In genomic region chr6:30931272-30931671, GRCh38 we compare ENCODE assay signal across 36 cellular contexts. TPM values are rescaled to one million over a fixed set of nuclear protein-coding genes. Genes with fewer than 3 reads are reported as not detected.
"Had no signal": no experiment of that assay in that cellular context is flagged by ENCODE, and none has a peak within 500 bp of the region (broad histone marks: within the 10 kb centered on the region; RNA-seq: fewer than 3 reads in every experiment).

No MANE protein-coding gene starts in this region.

- H3K4me1 ChIP-seq: adrenal gland, colonic mucosa, right lobe of liver, testis, transverse colon, vagina had no signal

- DNase-seq: activated CD4-positive, alpha-beta T cell treated with anti-CD3 and anti-CD28 coated beads, Interleukin-2, amount 50 U/mL, for 1 hour; activated CD4-positive, CD25-positive, alpha-beta regulatory T cell treated with anti-CD3 and anti-CD28 coated beads, Interleukin-2, amount 50 U/mL, for 72 hours; activated naive CD4-positive, alpha-beta T cell; activated naive CD8-positive, alpha-beta T cell treated with anti-CD3 and anti-CD28 coated beads for 36 hours; activated T-cell treated with anti-CD3 and anti-CD28 coated beads for 4 hours; activated T-cell treated with anti-CD3 and anti-CD28 coated beads, Interleukin-2, amount 50 U/mL, for 72 hours; adrenal gland; aorta; cerebellar nuclear complex; colonic mucosa; effector memory CD8-positive, alpha-beta T cell; foreskin melanocyte; heart right ventricle; left ventricle myocardium inferior; ovary; right lobe of liver; stimulated activated CD4-positive, alpha-beta T cell treated with anti-CD3 and anti-CD28 coated beads, Interleukin-2, amount 100 ng/mL, for 48 hours; stimulated activated naive CD4-positive, alpha-beta T cell treated with Interleukin-2 at 50 U/mL for 16 hours; SW 1271; T-helper 9 cell; testis; transverse colon had no signal

- H3K27ac ChIP-seq: adrenal gland, cardiac muscle cell, colonic mucosa, esophagus muscularis mucosa, heart right ventricle, left ventricle myocardium inferior, neutrophil, ovary, right lobe of liver, testis, transverse colon, vagina had no signal

- ATAC-seq: activated T-cell treated with anti-CD3 and anti-CD28 coated beads, Interleukin-2, amount 50 U/mL, for 72 hours; effector memory CD8-positive, alpha-beta T cell; heart right ventricle had no signal

- H3K36me3 ChIP-seq: cardiac muscle cell, colonic mucosa, ovary, transverse colon had no signal

- H3K27ac Mint-ChIP-seq: activated naive CD8-positive, alpha-beta T cell treated with anti-CD3 and anti-CD28 coated beads for 36 hours; activated T-cell treated with anti-CD3 and anti-CD28 coated beads, Interleukin-2, amount 50 U/mL, for 72 hours; brain; memory B cell; natural killer cell treated with Interleukin-12 subunit alpha and Interleukin-12 subunit beta and Interleukin-15 and Interleukin-18, amount 100 ng/mL, for 72 hours; T-helper 1 cell treated with Interleukin-12 subunit alpha and Interleukin-12 subunit beta and Interleukin-4 antibody, amounts not matched to agents 30 μg/mL and 1 μg/mL, for 36 hours had no signal

- H3K4me3 Mint-ChIP-seq: activated naive CD8-positive, alpha-beta T cell treated with anti-CD3 and anti-CD28 coated beads for 36 hours; activated T-cell treated with anti-CD3 and anti-CD28 coated beads, Interleukin-2, amount 50 U/mL, for 72 hours; brain; effector memory CD8-positive, alpha-beta T cell; memory B cell; natural killer cell treated with Interleukin-12 subunit alpha and Interleukin-12 subunit beta and Interleukin-15 and Interleukin-18, amount 100 ng/mL, for 72 hours; T-helper 1 cell treated with Interleukin-12 subunit alpha and Interleukin-12 subunit beta and Interleukin-4 antibody, amounts not matched to agents 30 μg/mL and 1 μg/mL, for 36 hours had no signal

- H3K27me3 ChIP-seq: adrenal gland, cardiac muscle cell, colonic mucosa, heart right ventricle, ovary, right lobe of liver, testis, transverse colon, vagina had no signal

- H3K9me3 ChIP-seq: adrenal gland, colonic mucosa, neutrophil, ovary, right lobe of liver, testis, vagina had no signal

- H3K9me3 Mint-ChIP-seq: T-helper 1 cell treated with Interleukin-12 subunit alpha and Interleukin-12 subunit beta and Interleukin-4 antibody, amounts not matched to agents 30 μg/mL and 1 μg/mL, for 36 hours had no signal

- H3K27me3 Mint-ChIP-seq: activated naive CD8-positive, alpha-beta T cell treated with anti-CD3 and anti-CD28 coated beads for 36 hours had no signal

- H3K4me3 ChIP-seq: adrenal gland, cardiac muscle cell, colonic mucosa, esophagus muscularis mucosa, heart right ventricle, left ventricle myocardium inferior, ovary, right lobe of liver, testis, transverse colon, vagina had no signal

- H3K4me1 Mint-ChIP-seq: activated naive CD8-positive, alpha-beta T cell treated with anti-CD3 and anti-CD28 coated beads for 36 hours; brain had no signal

RNA-seq across cellular contexts. Expression of gene SFTA2, which starts 0.7 kb away (rescaled TPM):
- total RNA-seq: activated naive CD8-positive, alpha-beta T cell treated with anti-CD3 and anti-CD28 coated beads for 36 hours; aorta; cardiac muscle cell; endothelial cell of umbilical vein; glomerular endothelial cell; heart right ventricle; left ventricle myocardium inferior; mononuclear cell; myocyte; natural killer cell treated with Interleukin-12 subunit alpha and Interleukin-12 subunit beta and Interleukin-15 and Interleukin-18, amount 100 ng/mL, for 72 hours; renal cortical epithelial cell; right lobe of liver; skeletal muscle tissue; testis; transverse colon; vagina had no signal
- polyA plus RNA-seq: endothelial cell of umbilical vein, heart right ventricle, ovary had no signal

RNA-seq across cellular contexts. Expression of gene MUCL3, which starts 9.5 kb away (rescaled TPM):
- total RNA-seq: activated naive CD8-positive, alpha-beta T cell treated with anti-CD3 and anti-CD28 coated beads for 36 hours; adrenal gland; aorta; cardiac muscle cell; endothelial cell of umbilical vein; esophagus muscularis mucosa; glomerular endothelial cell; left ventricle myocardium inferior; mononuclear cell; myocyte; natural killer cell treated with Interleukin-12 subunit alpha and Interleukin-12 subunit beta and Interleukin-15 and Interleukin-18, amount 100 ng/mL, for 72 hours; renal cortical epithelial cell; right lobe of liver; skeletal muscle tissue had no signal
- polyA plus RNA-seq: cardiac muscle cell, endothelial cell of umbilical vein, heart right ventricle, ovary had no signal
